In genomic region chr1:169184812-169185211, GRCh38 we compare ENCODE assay signal across 14 cellular contexts.
"Had no signal": no experiment of that assay in that cellular context is flagged by ENCODE, and none has a peak within 500 bp of the region (broad histone marks: within the 10 kb centered on the region; RNA-seq: fewer than 3 reads in every experiment).

No MANE protein-coding gene starts in this region.

- H3K4me1 ChIP-seq: right atrium auricular region had no signal

- DNase-seq: activated CD4-positive, alpha-beta memory T cell treated with anti-CD3 and anti-CD28 coated beads, Interleukin-2, amount 10 ng/mL, durations not matched to agents 7 days and 5 days; activated CD4-positive, alpha-beta T cell treated with anti-CD3 and anti-CD28 coated beads for 48 hours; activated CD4-positive, CD25-positive, alpha-beta regulatory T cell; activated CD8-positive, alpha-beta memory T cell treated with anti-CD3 and anti-CD28 coated beads, Interleukin-2, amount 10 ng/mL, durations not matched to agents 7 days and 5 days; activated naive CD4-positive, alpha-beta T cell; activated naive CD8-positive, alpha-beta T cell treated with anti-CD3 and anti-CD28 coated beads for 36 hours; amniotic stem cell; effector CD4-positive, alpha-beta T cell; stimulated activated CD4-positive, alpha-beta T cell treated with anti-CD3 and anti-CD28 coated beads, Interleukin-12 subunit alpha, Interleukin-12 subunit beta, amount 100 ng/mL, for 4 hours; stimulated activated CD4-positive, alpha-beta T cell treated with anti-CD3 and anti-CD28 coated beads, Interleukin-1b, Interleukin-23, amount 100 ng/mL, for 48 hours; stimulated activated CD8-positive, alpha-beta memory T cell treated with anti-CD3 and anti-CD28 coated beads, Interleukin-4, amount 100 ng/mL, for 48 hours; stimulated activated naive CD4-positive, alpha-beta T cell had no signal

- H3K4me3 ChIP-seq: right atrium auricular region had no signal

- H3K27ac ChIP-seq: right atrium auricular region had no signal

- H3K27me3 ChIP-seq: right atrium auricular region had no signal

- ATAC-seq: activated CD8-positive, alpha-beta memory T cell treated with anti-CD3 and anti-CD28 coated beads, Interleukin-2, amount 10 ng/mL, durations not matched to agents 7 days and 5 days; activated T-helper 17 cell treated with anti-CD3 and anti-CD28 coated beads, Interleukin-2, amount 50 U/mL, for 72 hours had no signal

- H3K36me3 ChIP-seq: right atrium auricular region had no signal

- H3K9me3 ChIP-seq: right atrium auricular region had no signal
